In the genomic region with DNA sequence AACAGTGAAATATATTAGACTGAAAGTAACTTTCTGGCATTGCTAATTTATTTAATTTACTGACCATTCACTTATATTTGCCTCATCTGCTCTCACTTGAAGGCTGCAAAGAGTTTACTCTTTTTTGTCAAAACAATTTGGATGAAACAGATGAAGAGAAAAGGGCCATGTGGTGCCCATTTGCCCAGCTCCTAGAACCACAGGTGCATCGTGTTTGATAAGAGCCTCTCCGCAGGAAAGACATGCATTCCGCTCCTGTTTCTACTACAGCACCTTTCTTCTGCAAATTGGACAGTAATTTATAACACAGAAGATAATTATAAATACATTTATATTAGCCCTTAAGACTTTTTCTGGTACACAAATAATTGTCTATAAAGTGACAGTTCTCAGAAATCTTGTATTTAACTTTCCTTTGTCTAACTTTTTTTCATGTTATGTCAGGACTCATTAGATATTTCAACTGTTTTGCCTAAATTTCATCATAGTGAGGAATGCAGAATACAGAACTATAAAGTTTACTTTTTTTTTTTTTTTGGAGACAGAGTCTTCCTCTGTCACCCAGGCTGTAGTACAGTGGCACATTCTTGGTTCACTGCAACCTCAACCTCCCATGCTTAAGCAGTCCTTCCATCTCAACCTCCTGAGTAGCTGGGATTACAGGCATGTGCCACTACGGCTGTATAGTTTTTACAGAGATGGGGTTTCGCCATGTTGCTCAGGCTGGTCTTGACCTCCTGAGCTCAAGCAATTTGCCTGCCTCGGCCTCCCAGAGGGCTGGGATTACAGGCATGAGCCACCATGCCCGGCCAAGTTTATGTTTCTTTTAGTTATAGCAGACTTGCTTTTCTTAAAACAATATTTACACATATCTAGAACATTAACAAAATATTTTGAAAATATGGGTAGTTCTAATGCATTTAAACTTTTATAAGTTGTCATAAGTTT, we compare ENCODE assay signal across 19 cellular contexts. TPM values are rescaled to one million over a fixed set of nuclear protein-coding genes. Genes with fewer than 3 reads are reported as not detected.
"Had no signal": no experiment of that assay in that cellular context is flagged by ENCODE, and none has a peak within 500 bp of the region (broad histone marks: within the 10 kb centered on the region; RNA-seq: fewer than 3 reads in every experiment).

No MANE protein-coding gene starts in this region.

- ATAC-seq: left lobe of liver; sciatic nerve; stimulated activated naive B cell treated with anti-CD40 and anti-IgM and Interleukin-4, amounts not matched to agents 10 μg/mL and 1 μg/mL and 100 μg/mL, for 72 hours; upper lobe of right lung had no signal

- H3K9ac ChIP-seq: neural progenitor cell, parathyroid adenoma had no signal

- H3K79me2 ChIP-seq: parathyroid adenoma had no signal

- H2AFZ ChIP-seq: neural progenitor cell, parathyroid adenoma had no signal

- H3K4me3 ChIP-seq: neural progenitor cell, upper lobe of right lung had no signal

- H3K4me2 ChIP-seq: neural progenitor cell had no signal

- H3K36me3 ChIP-seq: esophagus squamous epithelium, neural progenitor cell, upper lobe of right lung had no signal

- H3K9me3 ChIP-seq: esophagus squamous epithelium, upper lobe of right lung had no signal

- H3K4me1 ChIP-seq: parathyroid adenoma had no signal

- H3K27ac ChIP-seq: neural progenitor cell, parathyroid adenoma, upper lobe of right lung had no signal

- H3K27me3 ChIP-seq: esophagus squamous epithelium, neural progenitor cell, upper lobe of right lung had no signal

- DNase-seq: activated CD4-positive, alpha-beta T cell treated with anti-CD3 and anti-CD28 coated beads, Interleukin-2, amount 50 U/mL, for 4 hours; activated naive CD4-positive, alpha-beta T cell; activated naive CD8-positive, alpha-beta T cell treated with anti-CD3 and anti-CD28 coated beads for 36 hours; central memory CD4-positive, alpha-beta T cell; cortex of kidney; effector CD8-positive, alpha-beta T cell; esophagus squamous epithelium; foreskin melanocyte; glutamatergic neuron; hippocampal formation; islet precursor cell; stimulated activated naive B cell treated with anti-CD40 and anti-IgM and Interleukin-4, amounts not matched to agents 10 μg/mL and 1 μg/mL and 100 μg/mL, for 72 hours; upper lobe of right lung had no signal

RNA-seq across cellular contexts. Expression of gene LAMB4, which starts 0.9 kb away (rescaled TPM):
- total RNA-seq: left lobe of liver; lung microvascular endothelial cell; T-helper 2 cell treated with Interferon-gamma antibody and Interleukin-4, amounts not matched to agents 100 ng/mL and 5 ng/mL, for 36 hours; upper lobe of right lung had no signal
